Comparison of ENCODE assay signal across 21 cellular contexts in genomic region chr2:43939695-43940094, GRCh38. TPM values are rescaled to one million over a fixed set of nuclear protein-coding genes. Genes with fewer than 3 reads are reported as not detected.
DNase-seq lines count a peak whose midpoint lies in the region; ATAC-seq and TF ChIP-seq lines count a peak whose summit lies in the region.
"Had no signal": no experiment of that assay in that cellular context is flagged by ENCODE, and none has a peak within 500 bp of the region (broad histone marks: within the 10 kb centered on the region; RNA-seq: fewer than 3 reads in every experiment).

No MANE protein-coding gene starts in this region.

- H3K9me3 ChIP-seq in A673 (ENCODE audit: low read depth, low read length, poor library complexity, severe bottlenecking) (no peaks in the 10 kb centered on the region), left lung (no peaks in the 10 kb centered on the region)
- H3K9me3 ChIP-seq: gastroesophageal sphincter, thyroid gland had no signal

- H3K27ac Mint-ChIP-seq in glutamatergic neuron (ENCODE audit: unreplicated experiment): peak overlapping the region; percentile 82
- H3K27ac Mint-ChIP-seq: activated CD8-positive, alpha-beta T cell treated with anti-CD3 and anti-CD28 coated beads for 36 hours; activated T-helper 2 cell treated with anti-CD3 and anti-CD28 coated beads, Interferon-gamma antibody, Interleukin-2, Interleukin-4, amounts not matched to agents 10 μg/mL and 5 μg/mL and 100 μg/mL, durations not matched to agents 14 hours and 24 hours and 36 hours; B cell; stimulated activated naive CD8-positive, alpha-beta T cell treated with anti-CD3 and anti-CD28 coated beads, Interleukin-15, Interleukin-2, amounts not matched to agents 100 ng/mL and 50 ng/mL, for 24 hours had no signal

- no peaks in the 10 kb centered on the region for H3K36me3 Mint-ChIP-seq in glutamatergic neuron (ENCODE audit: unreplicated experiment)

- H3K4me1 ChIP-seq in A673 (ENCODE audit: insufficient read depth, low read length, poor library complexity, severe bottlenecking) (peaks cover 35% of the 10 kb centered on the region), left lung (no peaks in the 10 kb centered on the region)
- H3K4me1 ChIP-seq: thyroid gland had no signal

- no peaks in the 10 kb centered on the region for H3K27me3 Mint-ChIP-seq in glutamatergic neuron (ENCODE audit: unreplicated experiment)
- H3K27me3 Mint-ChIP-seq: activated CD8-positive, alpha-beta T cell treated with anti-CD3 and anti-CD28 coated beads for 36 hours; B cell; CD8-positive, alpha-beta memory T cell; stimulated activated naive CD8-positive, alpha-beta T cell treated with anti-CD3 and anti-CD28 coated beads, Interleukin-15, Interleukin-2, amounts not matched to agents 100 ng/mL and 50 ng/mL, for 24 hours had no signal

- CTCF ChIA-PET in A673 (lab: Charles Lee): no interaction called here

- no peak for ATAC-seq in left lung
- ATAC-seq: activated CD8-positive, alpha-beta T cell treated with anti-CD3 and anti-CD28 coated beads for 36 hours; gastroesophageal sphincter had no signal

- intact Hi-C loops in A673 (cut with micrococcal nuclease; ENCODE audit: unreplicated experiment): loop anchor here (5.0 kb wide), 1 partner anchor 38 kb away; no protein-coding TSS in a partner anchor
- intact Hi-C loops in left lung (cut with DNase I): no loop called here

- H3K27ac ChIP-seq in A673 (ENCODE audit: low read depth, low read length, poor library complexity, severe bottlenecking) (no peak overlapping the region), left lung (no peak overlapping the region)
- H3K27ac ChIP-seq: gastroesophageal sphincter, RWPE1, skin epidermis, thyroid gland had no signal

- no peaks in the 10 kb centered on the region for H3K27me3 ChIP-seq in A673 (replicated peaks; ENCODE audit: insufficient read depth, low read depth, low read length, poor library complexity)
- H3K27me3 ChIP-seq in left lung: no peaks in the 10 kb centered on the region
- H3K27me3 ChIP-seq: gastroesophageal sphincter, thyroid gland had no signal

- H3K4me3 ChIP-seq in A673 (ENCODE audit: low read depth, low read length, poor library complexity, severe bottlenecking) (no peak overlapping the region), left lung (no peak overlapping the region)
- H3K4me3 ChIP-seq: gastroesophageal sphincter, skin epidermis, thyroid gland had no signal

- peaks cover 51% of the 10 kb centered on the region for H3K4me1 Mint-ChIP-seq in glutamatergic neuron (ENCODE audit: low read depth, unreplicated experiment)
- H3K4me1 Mint-ChIP-seq: B cell had no signal

- DNase-seq in A673 (ENCODE audit: low spot score) (peak; percentile 30), NCI-H1105 (lab: John Stamatoyannopoulos, UW) (peak; percentile 13), NCI-H69 (lab: John Stamatoyannopoulos, UW) (peak; percentile 67), glutamatergic neuron (no peak), EL (no peak), left lung (no peak), NCI-H128 (lab: John Stamatoyannopoulos, UW; ENCODE audit: unreplicated experiment) (no peak), activated gamma-delta T cell (lab: John Stamatoyannopoulos, UW) (no peak)
- DNase-seq: activated CD8-positive, alpha-beta T cell treated with anti-CD3 and anti-CD28 coated beads for 36 hours; CD8-positive, alpha-beta memory T cell; dermis blood vessel endothelial cell; DMS153; NCI-H526 treated with DMSO at 0.1 percent for 48 hours; occipital lobe; thyroid gland had no signal

- H3K4me3 Mint-ChIP-seq in glutamatergic neuron (ENCODE audit: unreplicated experiment): peak overlapping the region; percentile 44
- H3K4me3 Mint-ChIP-seq: activated CD8-positive, alpha-beta T cell treated with anti-CD3 and anti-CD28 coated beads for 36 hours; B cell; stimulated activated naive CD8-positive, alpha-beta T cell treated with anti-CD3 and anti-CD28 coated beads, Interleukin-15, Interleukin-2, amounts not matched to agents 100 ng/mL and 50 ng/mL, for 24 hours had no signal

- POLR2A ChIA-PET in A673 (lab: Charles Lee; ENCODE audit: low non-redundant PET): no interaction called here

- no TSS peak for BruUV-seq in A673 (replicated peaks; lab: Mats Ljungman, UMichigan)

- H3K9me3 Mint-ChIP-seq in glutamatergic neuron (ENCODE audit: unreplicated experiment): peaks cover 2% of the 10 kb centered on the region
- H3K9me3 Mint-ChIP-seq: activated CD8-positive, alpha-beta T cell treated with anti-CD3 and anti-CD28 coated beads for 36 hours; activated T-helper 2 cell treated with anti-CD3 and anti-CD28 coated beads, Interferon-gamma antibody, Interleukin-2, Interleukin-4, amounts not matched to agents 10 μg/mL and 5 μg/mL and 100 μg/mL, durations not matched to agents 14 hours and 24 hours and 36 hours; CD8-positive, alpha-beta memory T cell; stimulated activated naive CD8-positive, alpha-beta T cell treated with anti-CD3 and anti-CD28 coated beads, Interleukin-15, Interleukin-2, amounts not matched to agents 100 ng/mL and 50 ng/mL, for 24 hours had no signal

- TF ChIP-seq CTCF in A673 (conservative IDR thresholded peaks at IDR 0.05; ENCODE audit: low read depth, low read length) (no peak), glutamatergic neuron (IDR thresholded peaks at IDR 0.05; ENCODE audit: partially characterized antibody, unreplicated experiment) (no peak), left lung (IDR thresholded peaks at IDR 0.05) (no peak)

- H3K36me3 ChIP-seq in A673 (ENCODE audit: insufficient read depth, low read length, poor library complexity, severe bottlenecking) (peaks cover 29% of the 10 kb centered on the region), left lung (peaks cover 0 to 29% of the 10 kb centered on the region in 2 donors)

RNA-seq across cellular contexts. Expression of gene LRPPRC, which starts 56.1 kb away (rescaled TPM):
- 136 and 144 TPM in 2 replicates for total RNA-seq in A673 (2021)
- total RNA-seq in glutamatergic neuron (ENCODE audit: unreplicated experiment): 88.0 TPM
- 10 to 100 TPM; 63.1 to 80.1 TPM for total RNA-seq in left lung

Comparison
In these comparisons a context has a peak if more than half of its experiments do, and no peak if none do; other contexts are left out.
1. DNase-seq: peak in A673 (single experiment), NCI-H1105 (single experiment) and NCI-H69 (single experiment); none in glutamatergic neuron (single experiment), EL (single experiment), left lung (0 of 2), NCI-H128 (single experiment) and activated gamma-delta T cell (single experiment).